Comparison of ENCODE assay signal across 20 cellular contexts in genomic region chr4:59979061-59979460, GRCh38.
"Had no signal": no experiment of that assay in that cellular context is flagged by ENCODE, and none has a peak within 500 bp of the region (broad histone marks: within the 10 kb centered on the region; RNA-seq: fewer than 3 reads in every experiment).

No MANE protein-coding gene starts in this region.

- H3K27me3 ChIP-seq: SJSA1 had no signal

- H3K4me1 ChIP-seq: SJSA1 had no signal

- H3K36me3 ChIP-seq: SJSA1 had no signal

- DNase-seq: KBM-7, NCI-H1092, NCI-H1105 treated with DMSO at 0.1 percent for 48 hours, NCI-H1417 treated with DMSO at 0.1 percent for 48 hours, NCI-H146, NCI-H1694 treated with DMSO at 0.1 percent for 48 hours, NCI-H1930, NCI-H2081, NCI-H2107, NCI-H226, NCI-H446, NCI-H510A, NCI-H524 treated with DMSO at 0.1 percent for 48 hours, NCI-H69, NCI-H774, Right ventricle myocardium superior, RPMI8226, SIG-M5 had no signal

- H3K9me3 ChIP-seq: SJSA1 had no signal

- H3K27ac ChIP-seq: SJSA1, SK-N-MC had no signal

- H3K4me3 ChIP-seq: SJSA1, SK-N-MC had no signal
